In the genomic region with DNA sequence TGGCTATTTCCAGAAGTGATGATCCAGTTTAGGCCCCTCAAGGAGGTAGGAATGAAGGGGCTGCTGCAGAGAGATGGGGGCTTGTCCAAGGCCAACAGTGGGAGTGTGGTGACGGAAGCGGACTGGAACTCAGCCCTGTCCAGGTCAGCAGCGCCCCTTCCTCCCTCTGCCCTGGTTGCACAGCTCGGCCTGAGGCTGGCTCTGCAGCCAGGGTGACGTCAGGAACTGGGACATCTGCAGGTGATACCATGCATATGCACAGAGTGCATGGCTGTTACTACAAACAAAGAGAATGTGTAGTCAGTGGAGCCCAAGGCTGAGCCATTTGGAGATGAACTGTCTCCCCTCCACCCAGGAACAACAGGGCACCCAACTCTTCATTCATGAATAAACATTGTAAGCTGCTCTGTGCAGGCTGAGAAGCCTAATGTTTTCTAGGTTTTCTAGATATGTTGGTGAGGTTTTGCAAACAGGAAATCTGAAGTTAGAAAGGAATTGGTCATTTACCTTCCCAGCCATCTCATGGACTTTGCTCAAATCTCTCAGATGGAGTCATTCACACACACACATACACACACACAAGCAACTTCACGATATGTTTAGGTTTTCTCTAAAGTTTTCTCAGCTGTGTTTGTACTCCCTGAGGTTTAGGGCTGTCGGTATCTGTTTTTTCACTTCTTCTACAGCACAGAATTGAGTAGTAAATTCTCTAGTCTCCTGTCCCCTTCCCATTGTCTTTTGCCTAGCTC, we compare ENCODE assay signal across 16 cellular contexts.
A peak's percentile ranks its signal among the peaks of the same experiment; 100 is the strongest.
DNase-seq lines count a peak whose midpoint lies in the region; ATAC-seq and TF ChIP-seq lines count a peak whose summit lies in the region.
"Had no signal": no experiment of that assay in that cellular context is flagged by ENCODE, and none has a peak within 500 bp of the region (broad histone marks: within the 10 kb centered on the region; RNA-seq: fewer than 3 reads in every experiment).

No MANE protein-coding gene starts in this region.

- H3K36me3 Mint-ChIP-seq in activated B cell treated with CpG ODN at 0.5 μM for 24 hours (ENCODE audit: low read depth) = no peaks in the 10 kb centered on the region

- H3K36me3 ChIP-seq in GM06990 (ENCODE audit: control insufficient read depth, insufficient read depth, low read length) = no peaks in the 10 kb centered on the region
- H3K36me3 ChIP-seq in sigmoid colon = no peaks in the 10 kb centered on the region
- H3K36me3 ChIP-seq: adrenal gland, ovary, SJSA1 had no signal

- DNase-seq in GM06990 (ENCODE audit: extremely low read depth, insufficient read length) = peak; percentile 66
- no peak for DNase-seq in activated B cell treated with CpG ODN at 0.5 μM for 24 hours
- no peak for DNase-seq in sigmoid colon
- DNase-seq in retina = no peak
- DNase-seq in NCI-H2081 treated with DMSO at 0.1 percent for 48 hours (lab: John Stamatoyannopoulos, UW) = no peak
- DNase-seq: activated CD4-positive, alpha-beta T cell treated with anti-CD3 and anti-CD28 coated beads, Interleukin-2, amount 50 U/mL, for 48 hours; adrenal gland; midbrain; NCI-H2029; NK-92 treated with Interleukin-12 subunit alpha and Interleukin-12 subunit beta, amount 100 ng/mL, for 24 hours; ovary; T1000 had no signal

- CTCF ChIA-PET in activated B cell treated with CpG ODN at 0.5 μM for 24 hours (lab: Charles Lee) = interaction anchor here (0.9 to 2.6 kb wide), 6 partner anchors 43 to 486 kb away, joined by 3 to 11 read pairs (median 5); partner anchors contain the start of gene TLE3

- no peak for TF ChIP-seq POLR2A in sigmoid colon (IDR thresholded peaks at IDR 0.05)

- no peak overlapping the region for H3K27ac ChIP-seq in sigmoid colon
- H3K27ac ChIP-seq: adrenal gland, ovary, SJSA1 had no signal

- no peak for TF ChIP-seq EP300 in sigmoid colon (IDR thresholded peaks at IDR 0.05)

- H3K27me3 ChIP-seq in GM06990 (replicated peaks; ENCODE audit: control insufficient read depth, insufficient read depth, low read length) (no peaks in the 10 kb centered on the region), sigmoid colon (peaks cover 0 to 6% (median 0%) of the 10 kb centered on the region in 3 donors)
- H3K27me3 ChIP-seq: adrenal gland, ovary, SJSA1 had no signal

- peak overlapping the region; percentile 68 for H3K4me3 Mint-ChIP-seq in activated B cell treated with CpG ODN at 0.5 μM for 24 hours

- peak overlapping the region; percentile 93 for H3K27ac Mint-ChIP-seq in activated B cell treated with CpG ODN at 0.5 μM for 24 hours

- H3K9me3 Mint-ChIP-seq in activated B cell treated with CpG ODN at 0.5 μM for 24 hours = no peaks in the 10 kb centered on the region

- ATAC-seq in GM18873 (IDR thresholded peaks at IDR 0.05; ENCODE audit: low FRiP score, unreplicated experiment) = peak; percentile 23
- ATAC-seq in HG03432 (IDR thresholded peaks at IDR 0.05; ENCODE audit: unreplicated experiment) = peak; percentile 21
- ATAC-seq in activated B cell treated with CpG ODN at 0.5 μM for 24 hours (ENCODE audit: low read depth) = peak; percentile 5
- ATAC-seq in HG03280 (IDR thresholded peaks at IDR 0.05; ENCODE audit: unreplicated experiment) = no peak

- 59 to 70% methylated on average over 7 of the region's 7 CpGs for WGBS in sigmoid colon, 2 donors

- peak; percentile 18 for TF ChIP-seq CTCF in GM06990 (IDR thresholded peaks at IDR 0.05; ENCODE audit: insufficient read depth, low read length, poor library complexity, severe bottlenecking)
- TF ChIP-seq CTCF in activated B cell treated with CpG ODN at 0.5 μM for 24 hours (IDR thresholded peaks at IDR 0.05) = no peak
- no peak for TF ChIP-seq CTCF in sigmoid colon (IDR thresholded peaks at IDR 0.05)

- H3K4me3 ChIP-seq in GM06990 (replicated peaks; ENCODE audit: low read depth, low read length) (no peak overlapping the region), sigmoid colon (no peak overlapping the region)
- H3K4me3 ChIP-seq: adrenal gland, ovary, SJSA1 had no signal

- no peaks in the 10 kb centered on the region for H3K4me1 ChIP-seq in sigmoid colon
- H3K4me1 ChIP-seq: adrenal gland had no signal

- POLR2A ChIA-PET in activated B cell treated with CpG ODN at 0.5 μM for 24 hours (lab: Charles Lee) = interaction anchor here (0.5 to 3.9 kb wide), 27 partner anchors 9 to 523 kb away, joined by 3 to 22 read pairs (median 5); partner anchors contain the start of gene TLE3

- no peaks in the 10 kb centered on the region for H3K9me3 ChIP-seq in sigmoid colon
- H3K9me3 ChIP-seq: adrenal gland, ovary, SJSA1 had no signal

- intact Hi-C loops in activated B cell treated with CpG ODN at 0.5 μM for 24 hours (cut with micrococcal nuclease) = loop anchor here (1.0 to 2.0 kb wide), 4 partner anchors 14 to 221 kb away; no protein-coding TSS in a partner anchor
- intact Hi-C loops in sigmoid colon (cut with DNase I) = no loop called here

- peaks cover 46% of the 10 kb centered on the region for H3K4me1 Mint-ChIP-seq in activated B cell treated with CpG ODN at 0.5 μM for 24 hours

- H3K27me3 Mint-ChIP-seq in activated B cell treated with CpG ODN at 0.5 μM for 24 hours = peaks cover 10% of the 10 kb centered on the region
